In genomic region chr18:8998481-8999217, GRCh38 we compare ENCODE assay signal across 1 cellular context.
TF ChIP-seq lines count a peak whose summit lies in the region.

No MANE protein-coding gene starts in this region.

TF ChIP-seq in SK-N-SH treated with all-trans-retinoic acid at 6 μM for 48 hours, 23 proteins besides CTCF, POLR2A, EP300 and RAD21 (continued from another document):
- TF ChIP-seq POU6F1 (CRISPR knock-in tag; IDR thresholded peaks at IDR 0.05; ENCODE audit: borderline replicate concordance, low read depth) (no peak), ESRRG (CRISPR knock-in tag; IDR thresholded peaks at IDR 0.05) (no peak), ZNF70 (CRISPR knock-in tag; IDR thresholded peaks at IDR 0.05) (no peak), RARB (CRISPR knock-in tag; IDR thresholded peaks at IDR 0.05) (no peak), ZC3H10 (CRISPR knock-in tag; IDR thresholded peaks at IDR 0.05) (no peak), ZFP3 (CRISPR knock-in tag; IDR thresholded peaks at IDR 0.05) (no peak), TOX (CRISPR knock-in tag; IDR thresholded peaks at IDR 0.05; ENCODE audit: borderline replicate concordance) (no peak), OSR1 (CRISPR knock-in tag; IDR thresholded peaks at IDR 0.05) (no peak)
